1 cellular context compared by ENCODE assay signal in genomic region chr1:32949519-32949918, GRCh38.
TF ChIP-seq lines count a peak whose summit lies in the region.

No MANE protein-coding gene starts in this region.

TF ChIP-seq in HCT116, 20 proteins besides CTCF, POLR2A, EP300 and RAD21 (continued from another document):
- no peak for TF ChIP-seq SP1 (IDR thresholded peaks at IDR 0.05; ENCODE audit: low read depth)
- TF ChIP-seq CEBPB (IDR thresholded peaks at IDR 0.05; ENCODE audit: low read depth): no peak
- TF ChIP-seq EZH2phosphoT487 (IDR thresholded peaks at IDR 0.05; ENCODE audit: borderline replicate concordance): no peak
- no peak for TF ChIP-seq ELF1 (IDR thresholded peaks at IDR 0.05; ENCODE audit: borderline replicate concordance, low read depth)
- no peak for TF ChIP-seq ATF3 (IDR thresholded peaks at IDR 0.05)
- TF ChIP-seq ZBTB33 (IDR thresholded peaks at IDR 0.05; ENCODE audit: extremely low read depth, insufficient replicate concordance, low read length): no peak
- no peak for TF ChIP-seq FOSL1 (IDR thresholded peaks at IDR 0.05; ENCODE audit: low read depth)
